Comparison of ENCODE assay signal across 19 cellular contexts in the genomic region with DNA sequence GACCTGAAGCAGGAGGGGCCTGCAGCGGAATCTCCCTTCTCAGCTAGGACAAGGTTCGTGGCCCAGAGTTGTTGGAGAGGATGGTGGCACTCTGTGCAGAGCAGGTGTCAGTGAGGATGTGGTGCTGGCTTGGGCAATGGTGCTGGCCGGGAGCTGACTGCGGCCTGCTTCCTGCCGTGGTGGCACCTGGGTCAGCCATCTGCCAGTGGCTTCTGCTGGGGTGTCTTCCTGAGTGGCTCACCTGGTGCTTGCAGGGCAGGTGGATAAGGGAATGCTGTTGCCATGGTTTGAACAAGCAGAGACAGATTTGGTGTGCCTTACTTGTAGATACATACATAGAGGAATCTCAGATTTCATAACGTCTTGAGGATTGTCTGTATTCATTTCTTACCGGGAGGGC.
DNase-seq lines count a peak whose midpoint lies in the region; ATAC-seq and TF ChIP-seq lines count a peak whose summit lies in the region.
"Had no signal": no experiment of that assay in that cellular context is flagged by ENCODE, and none has a peak within 500 bp of the region (broad histone marks: within the 10 kb centered on the region; RNA-seq: fewer than 3 reads in every experiment).

No MANE protein-coding gene starts in this region.

- TF ChIP-seq POLR2A in stomach (IDR thresholded peaks at IDR 0.05): no peak

- POLR2A ChIA-PET in CD8-positive, alpha-beta T cell (lab: Charles Lee): no interaction called here

- no peak for TF ChIP-seq EP300 in stomach (IDR thresholded peaks at IDR 0.05)

- H3K36me3 ChIP-seq in endodermal cell (ENCODE audit: control insufficient read depth, insufficient read depth, low read length) (peaks cover 67% of the 10 kb centered on the region), stomach (peaks cover 73 to 100% (median 99%) of the 10 kb centered on the region in 4 donors)
- H3K36me3 ChIP-seq in CD8-positive, alpha-beta T cell (ENCODE audit: insufficient read depth, low read length): peaks cover 50% of the 10 kb centered on the region

- no peak overlapping the region for H3K4me3 Mint-ChIP-seq in endodermal cell
- H3K4me3 Mint-ChIP-seq in immature natural killer cell: no peak overlapping the region
- no peak overlapping the region for H3K4me3 Mint-ChIP-seq in CD8-positive, alpha-beta T cell
- H3K4me3 Mint-ChIP-seq: activated naive CD4-positive, alpha-beta T cell treated with anti-CD3 and anti-CD28 coated beads, Interleukin-2, amount 50 U/mL, for 24 hours had no signal

- peak overlapping the region; percentile 52 for H3K27ac Mint-ChIP-seq in endodermal cell
- H3K27ac Mint-ChIP-seq in immature natural killer cell: peak overlapping the region in 3 of 6 donors; percentile 15 to 35 (median 17)
- H3K27ac Mint-ChIP-seq in CD8-positive, alpha-beta T cell: no peak overlapping the region
- H3K27ac Mint-ChIP-seq: activated naive CD4-positive, alpha-beta T cell treated with anti-CD3 and anti-CD28 coated beads, Interleukin-2, amount 50 U/mL, for 24 hours had no signal

- H3K27ac ChIP-seq in endodermal cell (ENCODE audit: low read depth, low read length) (no peak overlapping the region), stomach (peak overlapping the region; percentile 73 to 81 (median 78))
- no peak overlapping the region for H3K27ac ChIP-seq in CD8-positive, alpha-beta T cell (ENCODE audit: low read depth, low read length)
- H3K27ac ChIP-seq: A549 had no signal

- WGBS in endodermal cell (ENCODE audit: insufficient coverage in 1 of 2, insufficient read length in 1 of 2), 2 experiments: 92 to 97% methylated on average over 6 to 7 of the region's 7 CpGs
- WGBS in stomach, 5 donors: 71 to 84% (median 79%) methylated on average over 6 to 7 of the region's 7 CpGs

- H3K9me3 ChIP-seq in endodermal cell (ENCODE audit: control insufficient read depth, low read length): no peaks in the 10 kb centered on the region
- no peaks in the 10 kb centered on the region for H3K9me3 ChIP-seq in stomach
- H3K9me3 ChIP-seq in CD8-positive, alpha-beta T cell (ENCODE audit: low read length): no peaks in the 10 kb centered on the region
- H3K9me3 ChIP-seq: A549, heart left ventricle had no signal

- no peaks in the 10 kb centered on the region for H3K4me1 ChIP-seq in endodermal cell (ENCODE audit: control insufficient read depth, insufficient read depth, low read length)
- H3K4me1 ChIP-seq in stomach: peaks cover 29 to 51% (median 31%) of the 10 kb centered on the region in 4 donors
- no peaks in the 10 kb centered on the region for H3K4me1 ChIP-seq in CD8-positive, alpha-beta T cell (ENCODE audit: insufficient read depth, low read length)
- H3K4me1 ChIP-seq: A549 had no signal

- H3K9me3 Mint-ChIP-seq in endodermal cell: no peaks in the 10 kb centered on the region
- H3K9me3 Mint-ChIP-seq in immature natural killer cell: no peaks in the 10 kb centered on the region
- H3K9me3 Mint-ChIP-seq in CD8-positive, alpha-beta T cell: no peaks in the 10 kb centered on the region
- H3K9me3 Mint-ChIP-seq: activated naive CD4-positive, alpha-beta T cell treated with anti-CD3 and anti-CD28 coated beads, Interleukin-2, amount 50 U/mL, for 24 hours had no signal

- TF ChIP-seq CTCF in endodermal cell (conservative IDR thresholded peaks at IDR 0.05): no peak
- no peak for TF ChIP-seq CTCF in stomach (IDR thresholded peaks at IDR 0.05)
- TF ChIP-seq CTCF in CD8-positive, alpha-beta T cell (IDR thresholded peaks at IDR 0.05): no peak

- peak; percentile 31 for DNase-seq in NCI-H2029 (lab: John Stamatoyannopoulos, UW)
- DNase-seq in NCI-H2029 treated with DMSO at 0.1 percent for 48 hours (lab: John Stamatoyannopoulos, UW): no peak
- peak; percentile 74 for DNase-seq in NCI-H2196 (lab: John Stamatoyannopoulos, UW; ENCODE audit: unreplicated experiment)
- DNase-seq in endodermal cell: no peak
- no peak for DNase-seq in stomach
- no peak for DNase-seq in immature natural killer cell
- DNase-seq in CD8-positive, alpha-beta T cell: no peak
- DNase-seq in HPDE6-E6E7 (ENCODE audit: extremely low spot score): no peak
- DNase-seq: erythroblast; H7; heart left ventricle; left colon; NCI-H187 treated with DMSO at 0.1 percent for 48 hours; retina; stimulated activated CD4-positive, alpha-beta T cell treated with anti-CD3 and anti-CD28 coated beads, Interleukin-2, amount 100 ng/mL, for 48 hours; SW 1271 had no signal

- intact Hi-C loops in stomach (cut with DNase I; ENCODE audit: low total_unique reads): loop anchor here (10.0 kb wide), 1 partner anchor 66 kb away; the partner anchor contains the start of gene SEC14L1
- intact Hi-C loops in CD8-positive, alpha-beta T cell (cut with DNase I, micrococcal nuclease): no loop called here

- H3K4me1 Mint-ChIP-seq in endodermal cell (peaks cover 2% of the 10 kb centered on the region), immature natural killer cell (peaks cover 14 to 16% of the 10 kb centered on the region in 2 donors)
- no peaks in the 10 kb centered on the region for H3K4me1 Mint-ChIP-seq in CD8-positive, alpha-beta T cell (ENCODE audit: low read depth)
- H3K4me1 Mint-ChIP-seq: activated naive CD4-positive, alpha-beta T cell treated with anti-CD3 and anti-CD28 coated beads, Interleukin-2, amount 50 U/mL, for 24 hours had no signal

- peaks cover 70% of the 10 kb centered on the region for H3K36me3 Mint-ChIP-seq in endodermal cell (ENCODE audit: low read depth)
- peaks cover 10 to 66% (median 35%) of the 10 kb centered on the region in 3 donors for H3K36me3 Mint-ChIP-seq in immature natural killer cell
- H3K36me3 Mint-ChIP-seq in CD8-positive, alpha-beta T cell: peaks cover 96% of the 10 kb centered on the region

- H3K27me3 Mint-ChIP-seq in endodermal cell (ENCODE audit: insufficient read depth) (no peaks in the 10 kb centered on the region), immature natural killer cell (ENCODE audit: low read depth in 3 of 3) (peaks cover 0 to 8% (median 1%) of the 10 kb centered on the region in 3 donors)
- H3K27me3 Mint-ChIP-seq in CD8-positive, alpha-beta T cell (ENCODE audit: low read depth): no peaks in the 10 kb centered on the region
- H3K27me3 Mint-ChIP-seq: activated naive CD4-positive, alpha-beta T cell treated with anti-CD3 and anti-CD28 coated beads, Interleukin-2, amount 50 U/mL, for 24 hours had no signal

- no peak for ATAC-seq in CD8-positive, alpha-beta T cell
- ATAC-seq: A549, heart left ventricle, left colon had no signal

- CTCF ChIA-PET in CD8-positive, alpha-beta T cell (lab: Charles Lee): interaction anchor here (1.1 kb wide), 1 partner anchor 16 kb away, joined by 3 read pairs; no protein-coding TSS in a partner anchor

- H3K9ac ChIP-seq in endodermal cell (ENCODE audit: extremely low read depth, low read length, poor library complexity, severe bottlenecking): no peak overlapping the region

- H3K4me3 ChIP-seq in endodermal cell (ENCODE audit: low read length) (no peak overlapping the region), stomach (no peak overlapping the region)
- H3K4me3 ChIP-seq in CD8-positive, alpha-beta T cell (ENCODE audit: low read depth, low read length): no peak overlapping the region
- H3K4me3 ChIP-seq: A549, cardiac muscle cell, heart left ventricle had no signal

- H3K27me3 ChIP-seq in endodermal cell (ENCODE audit: control insufficient read depth, insufficient read depth, low read length, poor library complexity, severe bottlenecking) (no peaks in the 10 kb centered on the region), stomach (no peaks in the 10 kb centered on the region)
- no peaks in the 10 kb centered on the region for H3K27me3 ChIP-seq in CD8-positive, alpha-beta T cell (ENCODE audit: insufficient read depth, low read length)
- H3K27me3 ChIP-seq: cardiac muscle cell, heart left ventricle had no signal

Comparison
In these comparisons a context has a peak if more than half of its experiments do, and no peak if none do; other contexts are left out.
1. DNase-seq: peak in NCI-H2029 (single experiment) and NCI-H2196 (single experiment); none in NCI-H2029 treated with DMSO at 0.1 percent for 48 hours (single experiment), endodermal cell (single experiment), stomach (single experiment), immature natural killer cell (0 of 3), CD8-positive, alpha-beta T cell (0 of 7) and HPDE6-E6E7 (single experiment).
2. H3K27ac ChIP-seq: peak in stomach (5 of 5); none in endodermal cell (single experiment) and CD8-positive, alpha-beta T cell (single experiment).